1 cellular context compared by ENCODE assay signal in the genomic region with DNA sequence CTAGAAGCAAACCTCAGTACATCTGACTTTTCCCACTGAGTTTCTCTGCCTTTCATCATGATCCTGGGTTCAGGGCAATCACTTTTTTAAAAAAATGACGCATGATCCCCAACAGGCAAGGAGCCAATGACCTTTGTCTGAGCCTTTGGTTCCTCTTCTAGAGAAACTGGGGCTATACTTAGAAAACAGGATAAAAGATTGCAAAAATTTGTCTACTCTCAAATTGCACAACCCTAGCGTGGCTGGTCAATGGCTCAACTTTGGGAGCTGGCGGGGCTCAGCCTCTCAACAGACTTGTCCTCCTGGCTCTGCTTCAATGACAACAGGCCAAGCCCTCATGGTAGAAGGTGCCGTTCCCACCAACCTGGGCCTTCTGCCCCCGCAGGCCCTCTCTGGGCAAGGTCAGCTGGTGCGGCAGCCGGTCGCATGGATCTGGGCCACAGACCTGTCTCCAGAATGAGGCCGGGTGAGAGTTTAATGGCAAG.
TF ChIP-seq lines count a peak whose summit lies in the region.

No MANE protein-coding gene starts in this region.

TF ChIP-seq in SK-N-SH treated with all-trans-retinoic acid at 6 μM for 48 hours, 23 proteins besides CTCF, POLR2A, EP300 and RAD21 (continued from another document):
- TF ChIP-seq TSHZ2 (CRISPR knock-in tag; IDR thresholded peaks at IDR 0.05): no peak
- TF ChIP-seq, protein P1, sequence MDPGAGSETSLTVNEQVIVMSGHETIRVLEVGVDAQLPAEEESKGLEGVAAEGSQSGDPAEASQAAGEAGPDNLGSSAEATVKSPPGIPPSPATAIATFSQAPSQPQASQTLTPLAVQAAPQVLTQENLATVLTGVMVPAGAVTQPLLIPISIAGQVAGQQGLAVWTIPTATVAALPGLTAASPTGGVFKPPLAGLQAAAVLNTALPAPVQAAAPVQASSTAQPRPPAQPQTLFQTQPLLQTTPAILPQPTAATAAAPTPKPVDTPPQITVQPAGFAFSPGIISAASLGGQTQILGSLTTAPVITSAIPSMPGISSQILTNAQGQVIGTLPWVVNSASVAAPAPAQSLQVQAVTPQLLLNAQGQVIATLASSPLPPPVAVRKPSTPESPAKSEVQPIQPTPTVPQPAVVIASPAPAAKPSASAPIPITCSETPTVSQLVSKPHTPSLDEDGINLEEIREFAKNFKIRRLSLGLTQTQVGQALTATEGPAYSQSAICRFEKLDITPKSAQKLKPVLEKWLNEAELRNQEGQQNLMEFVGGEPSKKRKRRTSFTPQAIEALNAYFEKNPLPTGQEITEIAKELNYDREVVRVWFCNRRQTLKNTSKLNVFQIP (CRISPR knock-in tag; IDR thresholded peaks at IDR 0.05; ENCODE audit: borderline replicate concordance, low read depth): no peak
- TF ChIP-seq, protein P2, sequence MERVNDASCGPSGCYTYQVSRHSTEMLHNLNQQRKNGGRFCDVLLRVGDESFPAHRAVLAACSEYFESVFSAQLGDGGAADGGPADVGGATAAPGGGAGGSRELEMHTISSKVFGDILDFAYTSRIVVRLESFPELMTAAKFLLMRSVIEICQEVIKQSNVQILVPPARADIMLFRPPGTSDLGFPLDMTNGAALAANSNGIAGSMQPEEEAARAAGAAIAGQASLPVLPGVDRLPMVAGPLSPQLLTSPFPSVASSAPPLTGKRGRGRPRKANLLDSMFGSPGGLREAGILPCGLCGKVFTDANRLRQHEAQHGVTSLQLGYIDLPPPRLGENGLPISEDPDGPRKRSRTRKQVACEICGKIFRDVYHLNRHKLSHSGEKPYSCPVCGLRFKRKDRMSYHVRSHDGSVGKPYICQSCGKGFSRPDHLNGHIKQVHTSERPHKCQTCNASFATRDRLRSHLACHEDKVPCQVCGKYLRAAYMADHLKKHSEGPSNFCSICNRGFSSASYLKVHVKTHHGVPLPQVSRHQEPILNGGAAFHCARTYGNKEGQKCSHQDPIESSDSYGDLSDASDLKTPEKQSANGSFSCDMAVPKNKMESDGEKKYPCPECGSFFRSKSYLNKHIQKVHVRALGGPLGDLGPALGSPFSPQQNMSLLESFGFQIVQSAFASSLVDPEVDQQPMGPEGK (CRISPR knock-in tag; IDR thresholded peaks at IDR 0.05; ENCODE audit: borderline replicate concordance): no peak
- no peak for TF ChIP-seq ZFP3 (CRISPR knock-in tag; IDR thresholded peaks at IDR 0.05)
